ENCODE assay signal across 8 cellular contexts in genomic region chrX:78945186-78945912, GRCh38. TPM values are rescaled to one million over a fixed set of nuclear protein-coding genes. Genes with fewer than 3 reads are reported as not detected.
A peak's percentile ranks its signal among the peaks of the same experiment; 100 is the strongest.
DNase-seq lines count a peak whose midpoint lies in the region; ATAC-seq and TF ChIP-seq lines count a peak whose summit lies in the region.

A gene with protein sequence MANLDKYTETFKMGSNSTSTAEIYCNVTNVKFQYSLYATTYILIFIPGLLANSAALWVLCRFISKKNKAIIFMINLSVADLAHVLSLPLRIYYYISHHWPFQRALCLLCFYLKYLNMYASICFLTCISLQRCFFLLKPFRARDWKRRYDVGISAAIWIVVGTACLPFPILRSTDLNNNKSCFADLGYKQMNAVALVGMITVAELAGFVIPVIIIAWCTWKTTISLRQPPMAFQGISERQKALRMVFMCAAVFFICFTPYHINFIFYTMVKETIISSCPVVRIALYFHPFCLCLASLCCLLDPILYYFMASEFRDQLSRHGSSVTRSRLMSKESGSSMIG (plus strand): TSS chrX:78945391. CDS start chrX:78960521, 15,130 bp downstream.

- 41% methylated on average over 5 of the region's 5 CpGs for WGBS in thymus

- peak within 1 kb of the TSS; percentile 98 for H3K27ac Mint-ChIP-seq in activated B cell treated with CpG ODN at 0.5 μM for 24 hours

- in situ Hi-C loops in gastrocnemius medialis (cut with MboI; ENCODE audit: low sequenced_read_pairs in 4 of 4) = no loop called here

- CTCF ChIA-PET in activated B cell treated with CpG ODN at 0.5 μM for 24 hours (lab: Charles Lee) = interaction anchor here (3.2 kb wide), 1 partner anchor 137 kb away, joined by 12 read pairs; no protein-coding TSS in a partner anchor

- no peaks in the 10 kb centered on the region for H3K4me1 ChIP-seq in thymus (ENCODE audit: control insufficient read depth, insufficient read depth, low read length)
- H3K4me1 ChIP-seq in gastrocnemius medialis = no peaks in the 10 kb centered on the region

- peak within 1 kb of the TSS; percentile 97 for H3K4me3 Mint-ChIP-seq in activated B cell treated with CpG ODN at 0.5 μM for 24 hours

- ATAC-seq in HG03139 (IDR thresholded peaks at IDR 0.05; ENCODE audit: unreplicated experiment) = peak; percentile 76
- ATAC-seq in activated B cell treated with CpG ODN at 0.5 μM for 24 hours (ENCODE audit: low read depth) = peak; percentile 78
- no peak for ATAC-seq in gastrocnemius medialis

- H3K27me3 Mint-ChIP-seq in activated B cell treated with CpG ODN at 0.5 μM for 24 hours = no peaks in the 10 kb centered on the region

- H3K9me3 Mint-ChIP-seq in activated B cell treated with CpG ODN at 0.5 μM for 24 hours = no peaks in the 10 kb centered on the region

- H3K36me3 ChIP-seq in thymus (ENCODE audit: control insufficient read depth, insufficient read depth) = no peaks in the 10 kb centered on the region
- no peaks in the 10 kb centered on the region for H3K36me3 ChIP-seq in gastrocnemius medialis

- H3K27ac ChIP-seq in thymus (ENCODE audit: low read depth) (peak within 1 kb of the TSS; percentile 60), gastrocnemius medialis (no peak within 1 kb of the TSS)

- intact Hi-C loops in activated B cell treated with CpG ODN at 0.5 μM for 24 hours (cut with micrococcal nuclease) = loop anchor here (1.0 to 10.0 kb wide), 9 partner anchors 12 to 1859 kb away; partner anchors contain the start of genes BRWD3, COX7B, CYSLTR1 and GPR174
- intact Hi-C loops in gastrocnemius medialis (cut with DNase I; ENCODE audit: low total_unique reads) = no loop called here

- TF ChIP-seq POLR2A in erythroblast (IDR thresholded peaks at IDR 0.05; ENCODE audit: low read length) (no peak), gastrocnemius medialis (IDR thresholded peaks at IDR 0.05) (no peak)

- H3K27me3 ChIP-seq in thymus (ENCODE audit: control insufficient read depth, insufficient read depth) (no peaks in the 10 kb centered on the region), gastrocnemius medialis (no peaks in the 10 kb centered on the region)

- H3K9me3 ChIP-seq in thymus (ENCODE audit: control insufficient read depth) (no peaks in the 10 kb centered on the region), gastrocnemius medialis (no peaks in the 10 kb centered on the region)

- peaks cover 44% of the 10 kb centered on the region for H3K36me3 Mint-ChIP-seq in activated B cell treated with CpG ODN at 0.5 μM for 24 hours (ENCODE audit: low read depth)

- H3K4me3 ChIP-seq in thymus (ENCODE audit: low read length) (peak within 1 kb of the TSS; percentile 39), gastrocnemius medialis (no peak within 1 kb of the TSS)

- peak; percentile 36 for DNase-seq in stimulated activated CD4-positive, alpha-beta T cell treated with anti-CD3 and anti-CD28 coated beads, Interleukin-4, amount 100 ng/mL, for 24 hours
- DNase-seq in stimulated activated CD4-positive, alpha-beta T cell treated with anti-CD3 and anti-CD28 coated beads, Interleukin-4, amount 100 ng/mL, for 1 hour = no peak
- DNase-seq in activated B cell treated with CpG ODN at 0.5 μM for 24 hours = no peak
- DNase-seq in erythroblast (lab: John Stamatoyannopoulos, UW) = no peak
- no peak for DNase-seq in DMS 273 treated with DMSO at 0.1 percent for 48 hours (lab: John Stamatoyannopoulos, UW)
- DNase-seq in gastrocnemius medialis = no peak

- no peak for TF ChIP-seq CTCF in activated B cell treated with CpG ODN at 0.5 μM for 24 hours (IDR thresholded peaks at IDR 0.05)
- no peak for TF ChIP-seq CTCF in gastrocnemius medialis (IDR thresholded peaks at IDR 0.05 in 4 of 5, conservative IDR thresholded peaks at IDR 0.05 in 1 of 5)

- POLR2A ChIA-PET in activated B cell treated with CpG ODN at 0.5 μM for 24 hours (lab: Charles Lee) = interaction anchor here (0.5 to 5.4 kb wide), 10 partner anchors 12 to 1805 kb away, joined by 3 to 48 read pairs (median 4); no protein-coding TSS in a partner anchor

- H3K4me1 Mint-ChIP-seq in activated B cell treated with CpG ODN at 0.5 μM for 24 hours = peaks cover 63% of the 10 kb centered on the region

RNA-seq across cellular contexts. Expression of the gene that starts here (rescaled TPM):
- total RNA-seq in activated B cell treated with CpG ODN at 0.5 μM for 24 hours (72.7 and 80.5 TPM in 2 replicates), gastrocnemius medialis (1 to 10 TPM in 1 of 4 donors, not detected in 3; 1.6 TPM)
- polyA plus RNA-seq in thymus = 7.0 TPM

Comparison
In these comparisons a context has a peak if more than half of its experiments do, and no peak if none do; other contexts are left out.
1. RNA of the gene that starts here (total RNA-seq): 72.7 to 80.5 TPM in activated B cell treated with CpG ODN at 0.5 μM for 24 hours; 1.6 TPM in gastrocnemius medialis; every median in the first group is over 10 times any median in the second.
2. ATAC-seq: peak in HG03139 (single experiment) and activated B cell treated with CpG ODN at 0.5 μM for 24 hours (single experiment); none in gastrocnemius medialis (0 of 2).